In genomic region chr3:12869025-12869695, GRCh38 we compare ENCODE assay signal across 8 cellular contexts. TPM values are rescaled to one million over a fixed set of nuclear protein-coding genes. Genes with fewer than 3 reads are reported as not detected.
A peak's percentile ranks its signal among the peaks of the same experiment; 100 is the strongest.
DNase-seq lines count a peak whose midpoint lies in the region; ATAC-seq lines count a peak whose summit lies in the region.

No MANE protein-coding gene starts in this region.

- DNase-seq in activated CD4-positive, alpha-beta T cell treated with anti-CD3 and anti-CD28 coated beads for 4 hours: peak; percentile 13 to 16
- no peak for DNase-seq in activated CD4-positive, alpha-beta T cell treated with anti-CD3 and anti-CD28 coated beads for 1 hour
- peak; percentile 71 for DNase-seq in stimulated activated CD8-positive, alpha-beta memory T cell treated with anti-CD3 and anti-CD28 coated beads, Interleukin-4, amount 100 ng/mL, for 48 hours
- DNase-seq in activated T-helper 2 cell treated with anti-CD3 and anti-CD28 coated beads, Interferon-gamma antibody, Interleukin-2, Interleukin-4, amounts not matched to agents 10 μg/mL and 5 μg/mL and 100 μg/mL, durations not matched to agents 14 hours and 24 hours and 36 hours (ENCODE audit: low spot score): no peak

- peaks cover 5% of the 10 kb centered on the region for H3K9me3 Mint-ChIP-seq in activated T-helper 17 cell treated with anti-CD3 and anti-CD28 coated beads, Interleukin-2, amount 50 U/mL, for 72 hours
- H3K9me3 Mint-ChIP-seq in activated T-helper 2 cell treated with anti-CD3 and anti-CD28 coated beads, Interferon-gamma antibody, Interleukin-2, Interleukin-4, amounts not matched to agents 10 μg/mL and 5 μg/mL and 100 μg/mL, durations not matched to agents 14 hours and 24 hours and 36 hours: peaks cover 5% of the 10 kb centered on the region

- H3K27ac Mint-ChIP-seq in activated T-helper 17 cell treated with anti-CD3 and anti-CD28 coated beads, Interleukin-2, amount 50 U/mL, for 72 hours: no peak overlapping the region
- no peak overlapping the region for H3K27ac Mint-ChIP-seq in activated T-helper 2 cell treated with anti-CD3 and anti-CD28 coated beads, Interferon-gamma antibody, Interleukin-2, Interleukin-4, amounts not matched to agents 10 μg/mL and 5 μg/mL and 100 μg/mL, durations not matched to agents 14 hours and 24 hours and 36 hours

- H3K4me3 ChIP-seq in iPS-20b (ENCODE audit: low read length): peak overlapping the region; percentile 66

- no peaks in the 10 kb centered on the region for H3K36me3 Mint-ChIP-seq in activated T-helper 17 cell treated with anti-CD3 and anti-CD28 coated beads, Interleukin-2, amount 50 U/mL, for 72 hours (ENCODE audit: low read depth)
- H3K36me3 Mint-ChIP-seq in activated T-helper 2 cell treated with anti-CD3 and anti-CD28 coated beads, Interferon-gamma antibody, Interleukin-2, Interleukin-4, amounts not matched to agents 10 μg/mL and 5 μg/mL and 100 μg/mL, durations not matched to agents 14 hours and 24 hours and 36 hours (ENCODE audit: low read depth): no peaks in the 10 kb centered on the region

- H3K9ac ChIP-seq in iPS-20b (ENCODE audit: low read depth, low read length): peak overlapping the region; percentile 61; the same call in 1 of the 2 replicates

- peak; percentile 57 for ATAC-seq in HG03571 (IDR thresholded peaks at IDR 0.05; ENCODE audit: unreplicated experiment)
- ATAC-seq in activated T-helper 17 cell treated with anti-CD3 and anti-CD28 coated beads, Interleukin-2, amount 50 U/mL, for 72 hours (replicated peaks): peak; percentile 46
- ATAC-seq in HG03469 (IDR thresholded peaks at IDR 0.05; ENCODE audit: unreplicated experiment): no peak

- intact Hi-C loops in activated T-helper 2 cell treated with anti-CD3 and anti-CD28 coated beads, Interferon-gamma antibody, Interleukin-2, Interleukin-4, amounts not matched to agents 10 μg/mL and 5 μg/mL and 100 μg/mL, durations not matched to agents 14 hours and 24 hours and 36 hours (cut with micrococcal nuclease): loop anchor here (2.0 kb wide), 1 partner anchor 116 kb away; no protein-coding TSS in a partner anchor

- H3K27me3 ChIP-seq in iPS-20b (ENCODE audit: insufficient read depth, low read length): peaks cover 56% of the 10 kb centered on the region

- peaks cover 8% of the 10 kb centered on the region for H3K4me1 Mint-ChIP-seq in activated T-helper 17 cell treated with anti-CD3 and anti-CD28 coated beads, Interleukin-2, amount 50 U/mL, for 72 hours
- peaks cover 13% of the 10 kb centered on the region for H3K4me1 Mint-ChIP-seq in activated T-helper 2 cell treated with anti-CD3 and anti-CD28 coated beads, Interferon-gamma antibody, Interleukin-2, Interleukin-4, amounts not matched to agents 10 μg/mL and 5 μg/mL and 100 μg/mL, durations not matched to agents 14 hours and 24 hours and 36 hours (ENCODE audit: low read depth)

- H3K4me3 Mint-ChIP-seq in activated T-helper 17 cell treated with anti-CD3 and anti-CD28 coated beads, Interleukin-2, amount 50 U/mL, for 72 hours: peak overlapping the region; percentile 87
- H3K4me3 Mint-ChIP-seq in activated T-helper 2 cell treated with anti-CD3 and anti-CD28 coated beads, Interferon-gamma antibody, Interleukin-2, Interleukin-4, amounts not matched to agents 10 μg/mL and 5 μg/mL and 100 μg/mL, durations not matched to agents 14 hours and 24 hours and 36 hours (ENCODE audit: low read depth): no peak overlapping the region

- H3K36me3 ChIP-seq in iPS-20b (ENCODE audit: insufficient read depth, low read depth, low read length): no peaks in the 10 kb centered on the region

- no peak overlapping the region for H3K27ac ChIP-seq in iPS-20b (ENCODE audit: low read length)

- peaks cover 7% of the 10 kb centered on the region; the same call in 1 of the 2 replicates for H3K9me3 ChIP-seq in iPS-20b (ENCODE audit: insufficient read depth, low read depth, low read length)

- peaks cover 7% of the 10 kb centered on the region for H3K27me3 Mint-ChIP-seq in activated T-helper 17 cell treated with anti-CD3 and anti-CD28 coated beads, Interleukin-2, amount 50 U/mL, for 72 hours
- peaks cover 14% of the 10 kb centered on the region for H3K27me3 Mint-ChIP-seq in activated T-helper 2 cell treated with anti-CD3 and anti-CD28 coated beads, Interferon-gamma antibody, Interleukin-2, Interleukin-4, amounts not matched to agents 10 μg/mL and 5 μg/mL and 100 μg/mL, durations not matched to agents 14 hours and 24 hours and 36 hours (ENCODE audit: low read depth)

- H3K4me1 ChIP-seq in iPS-20b (ENCODE audit: insufficient read depth, low read length): no peaks in the 10 kb centered on the region

RNA-seq across cellular contexts. Expression of gene RPL32, which starts 27.8 kb away (rescaled TPM):
- 1,000 to 10,000 TPM; 2,210 to 2,773 TPM for total RNA-seq in activated T-helper 17 cell treated with anti-CD3 and anti-CD28 coated beads, Interleukin-2, amount 50 U/mL, for 72 hours
- 2,046 and 2,053 TPM in 2 replicates for total RNA-seq in activated T-helper 2 cell treated with anti-CD3 and anti-CD28 coated beads, Interferon-gamma antibody, Interleukin-2, Interleukin-4, amounts not matched to agents 10 μg/mL and 5 μg/mL and 100 μg/mL, durations not matched to agents 14 hours and 24 hours and 36 hours

Comparison
In these comparisons a context has a peak if more than half of its experiments do, and no peak if none do; other contexts are left out.
1. DNase-seq: peak in activated CD4-positive, alpha-beta T cell treated with anti-CD3 and anti-CD28 coated beads for 4 hours (2 of 2) and stimulated activated CD8-positive, alpha-beta memory T cell treated with anti-CD3 and anti-CD28 coated beads, Interleukin-4, amount 100 ng/mL, for 48 hours (single experiment); none in activated CD4-positive, alpha-beta T cell treated with anti-CD3 and anti-CD28 coated beads for 1 hour (single experiment) and activated T-helper 2 cell treated with anti-CD3 and anti-CD28 coated beads, Interferon-gamma antibody, Interleukin-2, Interleukin-4, amounts not matched to agents 10 μg/mL and 5 μg/mL and 100 μg/mL, durations not matched to agents 14 hours and 24 hours and 36 hours (single experiment).